8 cellular contexts compared by ENCODE assay signal in genomic region chr2:76953733-76954347, GRCh38.
DNase-seq lines count a peak whose midpoint lies in the region; ATAC-seq and TF ChIP-seq lines count a peak whose summit lies in the region.

No MANE protein-coding gene starts in this region.

- H2AFZ ChIP-seq in IMR-90 (replicated peaks; ENCODE audit: low read length, poor library complexity) (no peak overlapping the region), OCI-LY3 (ENCODE audit: low read depth, low read length) (no peak overlapping the region; the same call in 1 of the 2 replicates)

- H2AK5ac ChIP-seq in IMR-90 (ENCODE audit: low read depth, low read length), result no peak overlapping the region

- dilution Hi-C loops in IMR-90 (cut with HindIII; ENCODE audit: low sequenced_read_pairs, unreplicated experiment), result no loop called here

- no peaks in the 10 kb centered on the region for H3K79me2 ChIP-seq in OCI-LY3 (ENCODE audit: low read length)

- H3K36me3 ChIP-seq in BE2C (no peaks in the 10 kb centered on the region), IMR-90 (ENCODE audit: control insufficient read depth, insufficient read depth, low read length) (no peaks in the 10 kb centered on the region), OCI-LY3 (replicated peaks; ENCODE audit: low read depth, low read length) (no peaks in the 10 kb centered on the region), ascending aorta (no peaks in the 10 kb centered on the region)

- H3K27ac ChIP-seq in IMR-90 (ENCODE audit: insufficient read depth, low read length) (no peak overlapping the region), OCI-LY3 (ENCODE audit: low read length) (no peak overlapping the region), ascending aorta (no peak overlapping the region)

- no peak overlapping the region for H4K91ac ChIP-seq in IMR-90 (ENCODE audit: insufficient read depth, low read depth, low read length)

- H3K4ac ChIP-seq in IMR-90 (ENCODE audit: low read depth, low read length), result no peak overlapping the region

- no peak overlapping the region for H3K18ac ChIP-seq in IMR-90 (ENCODE audit: low read depth, low read length)

- TF ChIP-seq RAD21 in IMR-90 (IDR thresholded peaks at IDR 0.05; ENCODE audit: low read length), result peak; percentile 59

- no peak overlapping the region for H3K4me3 ChIP-seq in BE2C (ENCODE audit: low read depth, low read length)
- no peak overlapping the region for H3K4me3 ChIP-seq in IMR-90 (ENCODE audit: insufficient read depth, low read depth, low read length)
- H3K4me3 ChIP-seq in OCI-LY3 (ENCODE audit: low read length), result no peak overlapping the region
- no peak overlapping the region for H3K4me3 ChIP-seq in ascending aorta

- in situ Hi-C loops in IMR-90 (cut with MboI; ENCODE audit: low sequenced_read_pairs), result no loop called here

- no peak overlapping the region for H4K5ac ChIP-seq in IMR-90 (ENCODE audit: low read depth, low read length)

- no peak overlapping the region for H2BK15ac ChIP-seq in IMR-90 (ENCODE audit: low read depth, low read length)

- H3K56ac ChIP-seq in IMR-90 (ENCODE audit: extremely low read depth, insufficient read depth, low read length), result no peak overlapping the region

- H3K9me3 ChIP-seq in BE2C (no peaks in the 10 kb centered on the region), IMR-90 (ENCODE audit: control insufficient read depth, insufficient read depth, low read length) (no peaks in the 10 kb centered on the region), OCI-LY3 (ENCODE audit: insufficient read depth, low read length) (no peaks in the 10 kb centered on the region), ascending aorta (no peaks in the 10 kb centered on the region)

- no peak overlapping the region for H2AK9ac ChIP-seq in IMR-90 (replicated peaks; ENCODE audit: low read depth, low read length, poor library complexity)

- H3K4me1 ChIP-seq in BE2C (no peaks in the 10 kb centered on the region; the same call in 1 of the 2 replicates), IMR-90 (ENCODE audit: control insufficient read depth, insufficient read depth, low read length) (no peaks in the 10 kb centered on the region), OCI-LY3 (ENCODE audit: low read length) (no peaks in the 10 kb centered on the region), ascending aorta (no peaks in the 10 kb centered on the region)

- no peak overlapping the region for H2BK120ac ChIP-seq in IMR-90 (ENCODE audit: low read depth, low read length)

- H3K9me1 ChIP-seq in IMR-90 (ENCODE audit: insufficient read depth, low read length), result no peaks in the 10 kb centered on the region

- no peak overlapping the region for H3K4me2 ChIP-seq in IMR-90 (ENCODE audit: low read depth, low read length)
- peak overlapping the region; percentile 36; the same call in 1 of the 2 replicates for H3K4me2 ChIP-seq in OCI-LY3 (ENCODE audit: low read length)

- H2BK5ac ChIP-seq in IMR-90 (ENCODE audit: low read depth, low read length, poor library complexity, severe bottlenecking), result no peak overlapping the region

- BruUV-seq in IMR-90 (replicated peaks; lab: Mats Ljungman, UMichigan), result no TSS peak

- no peak overlapping the region for H3K23ac ChIP-seq in IMR-90 (ENCODE audit: low read depth, low read length)

- CTCF ChIA-PET in IMR-90 (lab: Yijun Ruan, JAX), result interaction anchor here (0.5 to 1.0 kb wide), 2 partner anchors 14 to 1513 kb away, joined by 3 read pairs; no protein-coding TSS in a partner anchor

- peak; percentile 78 for ATAC-seq in GM19438 (IDR thresholded peaks at IDR 0.05; ENCODE audit: low read depth, unreplicated experiment)
- peak; percentile 54; the same call in 1 of the 2 replicates for ATAC-seq in IMR-90 (ENCODE audit: low read depth)
- peak; percentile 77 for ATAC-seq in esophagus mucosa
- no peak for ATAC-seq in GM21515 (IDR thresholded peaks at IDR 0.05; ENCODE audit: unreplicated experiment)

- intact Hi-C loops in IMR-90 (cut with micrococcal nuclease), result no loop called here
- intact Hi-C loops in ascending aorta (cut with DNase I), result no loop called here

- no peak overlapping the region for H4K8ac ChIP-seq in IMR-90 (ENCODE audit: low read depth in 2 of 2, low read length in 2 of 2)

- POLR2A ChIA-PET in IMR-90 (lab: Charles Lee; ENCODE audit: unreplicated experiment), result no interaction called here

- TF ChIP-seq POLR2A in IMR-90 (IDR thresholded peaks at IDR 0.05; ENCODE audit: low read depth, low read length), result no peak

- no peaks in the 10 kb centered on the region for H3K79me1 ChIP-seq in IMR-90 (ENCODE audit: low read depth in 1 of 2, low read length in 2 of 2)

- whole genome bisulfite sequencing in IMR-90 (ENCODE audit: extremely low coverage in 2 of 2, insufficient read length in 1 of 2), 2 experiments, result no CpG with 5 or more reads among the region's 3 CpGs

- TF ChIP-seq CTCF in BE2C (IDR thresholded peaks at IDR 0.05; ENCODE audit: low read depth, low read length), result peak; percentile 76
- peak; percentile 62 for TF ChIP-seq CTCF in IMR-90 (conservative IDR thresholded peaks at IDR 0.05; ENCODE audit: low read depth, low read length)
- peak; percentile 85 for TF ChIP-seq CTCF in OCI-LY3 (IDR thresholded peaks at IDR 0.05; ENCODE audit: low read depth, low read length)
- TF ChIP-seq CTCF in ascending aorta (IDR thresholded peaks at IDR 0.05), result peak in 1 of 3 experiments; percentile 12

- no peak overlapping the region for H2BK20ac ChIP-seq in IMR-90 (ENCODE audit: low read depth, low read length)

- DNase-seq in BE2C (peak; percentile 42), IMR-90 (peak; percentile 41), nucleus accumbens (lab: John Stamatoyannopoulos, UW) (peak in 29 of 56 donors; percentile 0 to 47 (median 7)), ascending aorta (ENCODE audit: low spot score in 2 of 2) (no peak)

- H3K9ac ChIP-seq in IMR-90 (ENCODE audit: low read depth, low read length), result no peak overlapping the region
- no peak overlapping the region for H3K9ac ChIP-seq in OCI-LY3 (ENCODE audit: low read length)

- H4K20me1 ChIP-seq in IMR-90 (ENCODE audit: insufficient read depth, low read length), result no peaks in the 10 kb centered on the region
- H4K20me1 ChIP-seq in OCI-LY3 (ENCODE audit: insufficient read depth, low read length), result no peaks in the 10 kb centered on the region

- H3K27me3 ChIP-seq in BE2C (no peaks in the 10 kb centered on the region), IMR-90 (ENCODE audit: control insufficient read depth, insufficient read depth, low read length) (no peaks in the 10 kb centered on the region), OCI-LY3 (ENCODE audit: low read depth, low read length) (no peaks in the 10 kb centered on the region), ascending aorta (no peaks in the 10 kb centered on the region)

- H3K14ac ChIP-seq in IMR-90 (replicated peaks; ENCODE audit: low read depth, low read length), result no peak overlapping the region

TF ChIP-seq in IMR-90, 13 proteins besides CTCF, POLR2A, EP300 and RAD21:
- TF ChIP-seq MXI1 (IDR thresholded peaks at IDR 0.05; ENCODE audit: borderline replicate concordance, low read depth, low read length), result no peak
- no peak for TF ChIP-seq MAFK (IDR thresholded peaks at IDR 0.05; ENCODE audit: low read depth, low read length)
- TF ChIP-seq SMC3 (IDR thresholded peaks at IDR 0.05; ENCODE audit: low read depth, low read length), result peak; percentile 57

Comparison
In these comparisons a context has a peak if more than half of its experiments do, and no peak if none do; other contexts are left out.
1. DNase-seq: peak in BE2C (single experiment), IMR-90 (single experiment) and nucleus accumbens (29 of 56); none in ascending aorta (0 of 2).